In the genomic region with DNA sequence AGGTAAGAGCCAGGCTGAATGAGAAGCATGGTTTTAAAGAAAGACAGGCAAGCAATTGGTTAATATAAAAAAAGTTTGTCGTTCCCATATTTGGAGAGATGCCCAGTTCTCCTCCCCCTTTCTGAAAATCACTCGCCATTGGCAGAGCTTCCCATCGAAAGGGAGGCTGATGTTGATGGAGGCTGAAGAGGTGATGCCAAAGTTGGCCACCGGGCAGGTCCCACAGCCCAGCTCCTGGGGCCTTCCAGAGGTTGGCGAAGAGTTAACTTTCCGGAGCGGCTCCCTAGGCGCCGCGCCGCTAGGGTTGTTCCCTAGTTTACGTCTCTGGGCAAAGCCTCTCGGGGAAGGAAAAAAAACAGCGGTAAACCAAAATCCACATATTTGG, we compare ENCODE assay signal across 8 cellular contexts. TPM values are rescaled to one million over a fixed set of nuclear protein-coding genes. Genes with fewer than 3 reads are reported as not detected.
DNase-seq lines count a peak whose midpoint lies in the region; ATAC-seq and TF ChIP-seq lines count a peak whose summit lies in the region.

No MANE protein-coding gene starts in this region.

- TF ChIP-seq CTCF in suprapubic skin (IDR thresholded peaks at IDR 0.05), result no peak

- peaks cover 8% of the 10 kb centered on the region for H3K4me1 Mint-ChIP-seq in activated T-cell treated with anti-CD3 and anti-CD28 coated beads, Interleukin-2, amount 50 U/mL, for 4 hours (ENCODE audit: low read depth)

- no peak for DNase-seq in activated T-cell treated with anti-CD3 and anti-CD28 coated beads, Interleukin-2, amount 50 U/mL, for 4 hours
- DNase-seq in activated T-cell treated with anti-CD3 and anti-CD28 coated beads for 4 hours, result no peak
- peak; percentile 16 for DNase-seq in NCI-H345 treated with DMSO at 0.1 percent for 48 hours (lab: John Stamatoyannopoulos, UW; ENCODE audit: unreplicated experiment)
- DNase-seq in T47D (ENCODE audit: low read depth in 1 of 2, low spot score in 1 of 2), result peak; percentile 35 to 61
- DNase-seq in kidney tubule cell (ENCODE audit: low spot score), result peak; percentile 48
- no peak for DNase-seq in suprapubic skin (ENCODE audit: low spot score in 2 of 2)

- H3K9me3 ChIP-seq in suprapubic skin, result no peaks in the 10 kb centered on the region

- H3K4me3 ChIP-seq in suprapubic skin, result peak overlapping the region; percentile 73

- peaks cover 54% of the 10 kb centered on the region for H3K27me3 Mint-ChIP-seq in activated T-cell treated with anti-CD3 and anti-CD28 coated beads, Interleukin-2, amount 50 U/mL, for 4 hours (ENCODE audit: low read depth)

- in situ Hi-C loops in T47D (cut with HindIII; ENCODE audit: low pct_unique_long_range_greater_than_20kb, low sequenced_read_pairs), result no loop called here

- H3K9me3 Mint-ChIP-seq in activated T-cell treated with anti-CD3 and anti-CD28 coated beads, Interleukin-2, amount 50 U/mL, for 4 hours, result no peaks in the 10 kb centered on the region

- peaks cover 14% of the 10 kb centered on the region for H3K27me3 ChIP-seq in suprapubic skin

- WGBS in suprapubic skin, result under 1% methylated on average over 14 of the region's 14 CpGs

- TF ChIP-seq POLR2A in suprapubic skin (IDR thresholded peaks at IDR 0.05), result no peak

- no peak overlapping the region for H3K27ac ChIP-seq in suprapubic skin

- no peaks in the 10 kb centered on the region for H3K36me3 ChIP-seq in suprapubic skin

- no peaks in the 10 kb centered on the region for H3K36me3 Mint-ChIP-seq in activated T-cell treated with anti-CD3 and anti-CD28 coated beads, Interleukin-2, amount 50 U/mL, for 4 hours (ENCODE audit: insufficient read depth)

- no peak for TF ChIP-seq EP300 in suprapubic skin (IDR thresholded peaks at IDR 0.05)

- H3K4me3 Mint-ChIP-seq in activated T-cell treated with anti-CD3 and anti-CD28 coated beads, Interleukin-2, amount 50 U/mL, for 4 hours, result peak overlapping the region; percentile 43

- peak; percentile 6 to 27 for ATAC-seq in activated T-cell treated with anti-CD3 and anti-CD28 coated beads, Interleukin-2, amount 50 U/mL, for 4 hours
- ATAC-seq in GM19395 (IDR thresholded peaks at IDR 0.05; ENCODE audit: unreplicated experiment), result no peak
- no peak for ATAC-seq in GM21825 (IDR thresholded peaks at IDR 0.05; ENCODE audit: unreplicated experiment)

- H3K4me1 ChIP-seq in suprapubic skin, result peaks cover 16% of the 10 kb centered on the region

RNA-seq across cellular contexts. Expression of a gene that starts 0.8 kb away (rescaled TPM):
- total RNA-seq in activated T-cell treated with anti-CD3 and anti-CD28 coated beads, Interleukin-2, amount 50 U/mL, for 4 hours, result under 1 TPM; 0.21 to 0.57 (median 0.43) TPM
- total RNA-seq in suprapubic skin, result 10 to 100 TPM in 1 of 4 donors, 1 to 10 TPM in 3; 3.2 to 13.3 (median 6.7) TPM

Comparison
In these comparisons a context has a peak if more than half of its experiments do, and no peak if none do; other contexts are left out.
1. ATAC-seq: peak in activated T-cell treated with anti-CD3 and anti-CD28 coated beads, Interleukin-2, amount 50 U/mL, for 4 hours (2 of 2); none in GM19395 (single experiment) and GM21825 (single experiment).
2. DNase-seq: peak in NCI-H345 treated with DMSO at 0.1 percent for 48 hours (single experiment), T47D (2 of 2) and kidney tubule cell (single experiment); none in activated T-cell treated with anti-CD3 and anti-CD28 coated beads, Interleukin-2, amount 50 U/mL, for 4 hours (single experiment), activated T-cell treated with anti-CD3 and anti-CD28 coated beads for 4 hours (single experiment) and suprapubic skin (0 of 2).